Comparison of ENCODE assay signal across 1 cellular context in genomic region chr14:80172380-80173055, GRCh38.
TF ChIP-seq lines count a peak whose summit lies in the region.

No MANE protein-coding gene starts in this region.

TF ChIP-seq in H1, 55 proteins besides CTCF, POLR2A, EP300 and RAD21:
- TF ChIP-seq SIRT6 (IDR thresholded peaks at IDR 0.05; ENCODE audit: low read length) (no peak), CBX5 (IDR thresholded peaks at IDR 0.05; ENCODE audit: low read depth, low read length) (no peak), SAP30 (IDR thresholded peaks at IDR 0.05; ENCODE audit: insufficient read depth, insufficient replicate concordance, low read length) (no peak)
